ENCODE assay signal across 8 cellular contexts in the genomic region with DNA sequence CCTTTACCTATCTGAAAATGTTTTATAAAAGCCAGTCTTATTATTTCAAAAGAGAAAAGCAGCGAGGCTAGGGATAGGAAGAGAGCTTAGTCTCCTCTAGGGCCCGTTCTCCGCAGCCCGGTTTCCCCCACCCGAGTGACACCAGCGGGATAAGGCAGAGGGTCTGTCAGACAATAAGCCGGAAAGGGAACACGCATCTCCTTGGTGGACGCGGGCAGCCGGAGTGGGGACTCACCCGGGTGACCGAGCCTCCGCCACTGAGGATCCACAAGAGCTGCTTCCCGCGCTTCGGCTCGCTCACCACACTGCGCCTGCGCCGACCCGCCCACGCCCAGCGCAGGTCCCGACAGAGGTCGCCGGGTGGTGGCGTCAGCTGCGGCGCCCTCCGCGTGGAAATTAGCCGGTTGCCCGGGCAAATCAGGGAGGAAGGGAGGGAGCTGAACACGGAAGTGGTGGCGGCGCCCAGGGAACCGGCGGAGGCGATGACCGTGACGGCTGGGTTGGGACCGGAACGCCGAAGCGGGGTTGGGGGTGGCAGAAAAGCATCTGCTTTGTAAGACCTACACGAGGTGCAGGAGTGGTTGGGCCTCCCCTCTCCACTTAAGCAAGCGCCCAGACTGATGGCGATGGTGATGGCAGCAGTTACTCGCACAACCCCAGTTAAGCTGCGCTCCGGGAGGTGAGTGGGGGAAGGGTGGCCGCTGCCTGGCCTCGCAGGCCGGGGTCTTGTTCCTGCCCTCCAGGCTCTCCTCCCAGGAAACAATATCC.
DNase-seq lines count a peak whose midpoint lies in the region; ATAC-seq and TF ChIP-seq lines count a peak whose summit lies in the region.

A gene with protein sequence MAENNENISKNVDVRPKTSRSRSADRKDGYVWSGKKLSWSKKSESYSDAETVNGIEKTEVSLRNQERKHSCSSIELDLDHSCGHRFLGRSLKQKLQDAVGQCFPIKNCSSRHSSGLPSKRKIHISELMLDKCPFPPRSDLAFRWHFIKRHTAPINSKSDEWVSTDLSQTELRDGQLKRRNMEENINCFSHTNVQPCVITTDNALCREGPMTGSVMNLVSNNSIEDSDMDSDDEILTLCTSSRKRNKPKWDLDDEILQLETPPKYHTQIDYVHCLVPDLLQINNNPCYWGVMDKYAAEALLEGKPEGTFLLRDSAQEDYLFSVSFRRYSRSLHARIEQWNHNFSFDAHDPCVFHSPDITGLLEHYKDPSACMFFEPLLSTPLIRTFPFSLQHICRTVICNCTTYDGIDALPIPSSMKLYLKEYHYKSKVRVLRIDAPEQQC (plus strand): TSS at position 444 of the 768 bp plus-strand sequence. CDS start 15,806 bp downstream, outside the sequence.
A gene with protein sequence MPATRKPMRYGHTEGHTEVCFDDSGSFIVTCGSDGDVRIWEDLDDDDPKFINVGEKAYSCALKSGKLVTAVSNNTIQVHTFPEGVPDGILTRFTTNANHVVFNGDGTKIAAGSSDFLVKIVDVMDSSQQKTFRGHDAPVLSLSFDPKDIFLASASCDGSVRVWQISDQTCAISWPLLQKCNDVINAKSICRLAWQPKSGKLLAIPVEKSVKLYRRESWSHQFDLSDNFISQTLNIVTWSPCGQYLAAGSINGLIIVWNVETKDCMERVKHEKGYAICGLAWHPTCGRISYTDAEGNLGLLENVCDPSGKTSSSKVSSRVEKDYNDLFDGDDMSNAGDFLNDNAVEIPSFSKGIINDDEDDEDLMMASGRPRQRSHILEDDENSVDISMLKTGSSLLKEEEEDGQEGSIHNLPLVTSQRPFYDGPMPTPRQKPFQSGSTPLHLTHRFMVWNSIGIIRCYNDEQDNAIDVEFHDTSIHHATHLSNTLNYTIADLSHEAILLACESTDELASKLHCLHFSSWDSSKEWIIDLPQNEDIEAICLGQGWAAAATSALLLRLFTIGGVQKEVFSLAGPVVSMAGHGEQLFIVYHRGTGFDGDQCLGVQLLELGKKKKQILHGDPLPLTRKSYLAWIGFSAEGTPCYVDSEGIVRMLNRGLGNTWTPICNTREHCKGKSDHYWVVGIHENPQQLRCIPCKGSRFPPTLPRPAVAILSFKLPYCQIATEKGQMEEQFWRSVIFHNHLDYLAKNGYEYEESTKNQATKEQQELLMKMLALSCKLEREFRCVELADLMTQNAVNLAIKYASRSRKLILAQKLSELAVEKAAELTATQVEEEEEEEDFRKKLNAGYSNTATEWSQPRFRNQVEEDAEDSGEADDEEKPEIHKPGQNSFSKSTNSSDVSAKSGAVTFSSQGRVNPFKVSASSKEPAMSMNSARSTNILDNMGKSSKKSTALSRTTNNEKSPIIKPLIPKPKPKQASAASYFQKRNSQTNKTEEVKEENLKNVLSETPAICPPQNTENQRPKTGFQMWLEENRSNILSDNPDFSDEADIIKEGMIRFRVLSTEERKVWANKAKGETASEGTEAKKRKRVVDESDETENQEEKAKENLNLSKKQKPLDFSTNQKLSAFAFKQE (minus strand): TSS at position 307 of the 768 bp plus-strand sequence. CDS start 312 bp downstream, outside the sequence.

- H3K27ac Mint-ChIP-seq in activated naive CD4-positive, alpha-beta T cell treated with anti-CD3 and anti-CD28 coated beads, Interleukin-2, amount 10 ng/mL, durations not matched to agents 7 days and 5 days: peak within 1 kb of the TSS; percentile 91

- H3K4me3 ChIP-seq in SK-N-MC: peak within 1 kb of the TSS; percentile 88

- peak; percentile 96 for ATAC-seq in HG02588 (IDR thresholded peaks at IDR 0.05; ENCODE audit: unreplicated experiment)

- H3K27me3 Mint-ChIP-seq in activated naive CD4-positive, alpha-beta T cell treated with anti-CD3 and anti-CD28 coated beads, Interleukin-2, amount 10 ng/mL, durations not matched to agents 7 days and 5 days: no peaks in the 10 kb centered on the region

- DNase-seq in GM10266 (ENCODE audit: extremely low spot score) (peak; percentile 91), NCI-H1048 (lab: John Stamatoyannopoulos, UW) (peak; percentile 77), SK-N-MC (ENCODE audit: low read depth, low spot score) (no peak), germinal center (ENCODE audit: low spot score) (peak; percentile 93), non-pigmented ciliary epithelial cell (ENCODE audit: low read depth) (peak; percentile 54), superior temporal gyrus (ENCODE audit: extremely low spot score) (peak; percentile 95)
- DNase-seq in activated naive CD4-positive, alpha-beta T cell treated with anti-CD3 and anti-CD28 coated beads, Interleukin-2, amount 10 ng/mL, durations not matched to agents 7 days and 5 days: peak; percentile 98

- TF ChIP-seq CTCF in GM10266 (IDR thresholded peaks at IDR 0.05; ENCODE audit: control insufficient read depth, insufficient read depth, low read depth, missing control alignments): peak; percentile 32

- peak within 1 kb of the TSS; percentile 90 for H3K4me3 Mint-ChIP-seq in activated naive CD4-positive, alpha-beta T cell treated with anti-CD3 and anti-CD28 coated beads, Interleukin-2, amount 10 ng/mL, durations not matched to agents 7 days and 5 days

- H3K36me3 Mint-ChIP-seq in activated naive CD4-positive, alpha-beta T cell treated with anti-CD3 and anti-CD28 coated beads, Interleukin-2, amount 10 ng/mL, durations not matched to agents 7 days and 5 days: peaks cover 21% of the 10 kb centered on the region

- CTCF ChIA-PET in activated naive CD4-positive, alpha-beta T cell treated with anti-CD3 and anti-CD28 coated beads, Interleukin-2, amount 10 ng/mL, durations not matched to agents 7 days and 5 days (lab: Charles Lee): interaction anchor here (1.2 to 1.6 kb wide), 3 partner anchors 18 to 26 kb away, joined by 3 to 4 read pairs (median 4); a partner anchor contains a TSS

- peak within 1 kb of the TSS; percentile 78 for H3K27ac ChIP-seq in SK-N-MC

- H3K9me3 ChIP-seq in SK-N-MC (ENCODE audit: low read depth, low read length): no peaks in the 10 kb centered on the region

- no peaks in the 10 kb centered on the region for H3K9me3 Mint-ChIP-seq in activated naive CD4-positive, alpha-beta T cell treated with anti-CD3 and anti-CD28 coated beads, Interleukin-2, amount 10 ng/mL, durations not matched to agents 7 days and 5 days

- peaks cover 56% of the 10 kb centered on the region for H3K4me1 Mint-ChIP-seq in activated naive CD4-positive, alpha-beta T cell treated with anti-CD3 and anti-CD28 coated beads, Interleukin-2, amount 10 ng/mL, durations not matched to agents 7 days and 5 days

- H3K9ac ChIP-seq in SK-N-MC (ENCODE audit: insufficient read length): peak within 1 kb of the TSS; percentile 97

- H3K36me3 ChIP-seq in SK-N-MC (ENCODE audit: insufficient read depth, low read length): peaks cover 19% of the 10 kb centered on the region
